18 cellular contexts compared by ENCODE assay signal in genomic region chr5:41797672-41798071, GRCh38.
"Had no signal": no experiment of that assay in that cellular context is flagged by ENCODE, and none has a peak within 500 bp of the region (broad histone marks: within the 10 kb centered on the region; RNA-seq: fewer than 3 reads in every experiment).

No MANE protein-coding gene starts in this region.

- H3K27me3 ChIP-seq: suprapubic skin, transverse colon, uterus had no signal

- FAIRE-seq: endometrium had no signal

- H3K4me3 Mint-ChIP-seq: natural killer cell treated with Interleukin-12 subunit alpha and Interleukin-12 subunit beta and Interleukin-15 and Interleukin-18, amount 100 ng/mL, for 72 hours; T-helper 17 cell had no signal

- ATAC-seq: lower lobe of right lung, sciatic nerve, T-helper 17 cell had no signal

- H3K27ac ChIP-seq: coronary artery, lower lobe of right lung, suprapubic skin, transverse colon, uterus, VCaP had no signal

- H3K27ac Mint-ChIP-seq: natural killer cell treated with Interleukin-12 subunit alpha and Interleukin-12 subunit beta and Interleukin-15 and Interleukin-18, amount 100 ng/mL, for 72 hours; T-helper 17 cell had no signal

- H3K9me3 ChIP-seq: lower lobe of right lung, suprapubic skin, transverse colon, uterus had no signal

- H3K9me3 Mint-ChIP-seq: natural killer cell treated with Interleukin-12 subunit alpha and Interleukin-12 subunit beta and Interleukin-15 and Interleukin-18, amount 100 ng/mL, for 72 hours had no signal

- H3K4me1 ChIP-seq: lower lobe of right lung, uterus had no signal

- H3K27me3 Mint-ChIP-seq: natural killer cell treated with Interleukin-12 subunit alpha and Interleukin-12 subunit beta and Interleukin-15 and Interleukin-18, amount 100 ng/mL, for 72 hours; T-helper 17 cell had no signal

- H3K36me3 ChIP-seq: uterus had no signal

- H3K4me3 ChIP-seq: coronary artery, lower lobe of right lung, suprapubic skin, transverse colon, uterus had no signal

- DNase-seq: activated CD4-positive, alpha-beta T cell treated with anti-CD3 and anti-CD28 coated beads for 1 hour; activated naive CD4-positive, alpha-beta T cell; aorta; erythroblast; foreskin melanocyte; glutamatergic neuron; hippocampal formation; lower lobe of right lung; stimulated activated naive CD4-positive, alpha-beta T cell; T-helper 17 cell; transverse colon; uterus had no signal
